Comparison of ENCODE assay signal across 8 cellular contexts in genomic region chr11:114439229-114440120, GRCh38. TPM values are rescaled to one million over a fixed set of nuclear protein-coding genes. Genes with fewer than 3 reads are reported as not detected.
DNase-seq lines count a peak whose midpoint lies in the region; ATAC-seq, FAIRE-seq and TF ChIP-seq lines count a peak whose summit lies in the region.

TSS of gene REXO2 (plus strand) at chr11:114439467. CDS start at chr11:114439529, 62 bp downstream.

- H3K4me1 Mint-ChIP-seq in T-cell (peaks cover 34 to 36% (median 36%) of the 10 kb centered on the region in 3 donors), type B pancreatic cell (ENCODE audit: unreplicated experiment) (peaks cover 46% of the 10 kb centered on the region)

- H3K27ac ChIP-seq in adipose tissue (ENCODE audit: low read depth, low read length): peak within 1 kb of the TSS; percentile 48

- peak; percentile 98 for ATAC-seq in HG02840 (IDR thresholded peaks at IDR 0.05; ENCODE audit: low FRiP score, unreplicated experiment)
- peak; percentile 98 to 100 (median 99) for ATAC-seq in T-cell (replicated peaks in 1 of 4)

- no peak for TF ChIP-seq POLR2A in GM12891 (IDR thresholded peaks at IDR 0.05; ENCODE audit: low read depth, low read length)

- peak within 1 kb of the TSS; percentile 93 to 98 (median 97) for H3K4me3 Mint-ChIP-seq in T-cell
- peak within 1 kb of the TSS; percentile 90 for H3K4me3 Mint-ChIP-seq in type B pancreatic cell

- peak; percentile 96 for FAIRE-seq in GM12891 (lab: Jason Lieb, UNC)

- peak; percentile 34 for TF ChIP-seq CTCF in type B pancreatic cell (conservative IDR thresholded peaks at IDR 0.05)

- no peaks in the 10 kb centered on the region for H3K27me3 Mint-ChIP-seq in T-cell
- no peaks in the 10 kb centered on the region for H3K27me3 Mint-ChIP-seq in type B pancreatic cell

- H3K36me3 Mint-ChIP-seq in T-cell (peaks cover 28% of the 10 kb centered on the region), type B pancreatic cell (peaks cover 19% of the 10 kb centered on the region)

- POLR2A ChIA-PET in T-cell (lab: Charles Lee): interaction anchor here (0.7 to 1.3 kb wide), 5 partner anchors 13 to 144 kb away, joined by 3 to 5 read pairs (median 4); partner anchors contain the start of genes C11orf71 (in 2 of the 2) and RBM7 (in 2 of the 2)

- CTCF ChIA-PET in T-cell (lab: Charles Lee): interaction anchor here in 1 of 2 donors (0.6 to 1.4 kb wide), 4 partner anchors 39 to 536 kb away, joined by 3 to 7 read pairs (median 3); partner anchors contain the start of genes C11orf71 and RBM7

- WGBS in adipose tissue, 3 donors: 0% methylated on average over 62 to 64 of the region's 64 CpGs

- H3K9me3 Mint-ChIP-seq in T-cell (no peaks in the 10 kb centered on the region), type B pancreatic cell (no peaks in the 10 kb centered on the region)

- intact Hi-C loops in cardiac septum (cut with DNase I): loop anchor here (1.0 kb wide), 1 partner anchor 39 kb away; the partner anchor contains the start of genes C11orf71 and RBM7

- DNase-seq in GM12891 (ENCODE audit: insufficient read length, low spot score) (peak; percentile 83), NCI-H1436 treated with DMSO at 0.1 percent for 48 hours (lab: John Stamatoyannopoulos, UW) (peak; percentile 67), T-cell (peak; percentile 85 to 96 (median 93)), cardiac septum (ENCODE audit: low spot score) (peak; percentile 98), pons (ENCODE audit: low spot score) (peak; percentile 95), type B pancreatic cell (ENCODE audit: extremely low spot score, unreplicated experiment) (peak; percentile 94)

- peak within 1 kb of the TSS; percentile 87 to 89 for H3K27ac Mint-ChIP-seq in T-cell
- peak within 1 kb of the TSS; percentile 98 for H3K27ac Mint-ChIP-seq in type B pancreatic cell

TF ChIP-seq in GM12891, 5 proteins besides CTCF, POLR2A, EP300 and RAD21:
- TF ChIP-seq POU2F2 (IDR thresholded peaks at IDR 0.05; ENCODE audit: low read depth, low read length): no peak
- TF ChIP-seq POLR2AphosphoS5 (IDR thresholded peaks at IDR 0.05; ENCODE audit: low read depth, low read length): no peak
- no peak for TF ChIP-seq PAX5 (IDR thresholded peaks at IDR 0.05; ENCODE audit: insufficient read depth, low read length, severe bottlenecking)
- no peak for TF ChIP-seq TAF1 (IDR thresholded peaks at IDR 0.05; ENCODE audit: low read depth, low read length)
- TF ChIP-seq SPI1 (IDR thresholded peaks at IDR 0.05; ENCODE audit: low read depth, low read length): no peak

RNA-seq across cellular contexts. Expression of gene REXO2, which starts in this region (rescaled TPM):
- 6.3 TPM for polyA plus RNA-seq in GM12891 (2012; ENCODE audit: low read depth, missing spikeins)
- total RNA-seq in T-cell (10 to 100 TPM; 30.1 to 73.9 (median 63.6) TPM), cardiac septum (162 TPM), type B pancreatic cell (ENCODE audit: low replicate concordance) (84.9 and 166 TPM in 2 replicates)
- polyA plus RNA-seq in adipose tissue: 100 to 1,000 TPM in 1 of 3 donors, 10 to 100 TPM in 2; 38.3 to 142 (median 72.8) TPM

Comparison
In these comparisons a context has a peak if more than half of its experiments do, and no peak if none do; other contexts are left out.
1. Peak in every context shown above with its lines: DNase-seq, ATAC-seq and H3K27ac ChIP-seq.